Comparison of ENCODE assay signal across 27 cellular contexts in genomic region chr20:2596673-2597279, GRCh38. TPM values are rescaled to one million over a fixed set of nuclear protein-coding genes. Genes with fewer than 3 reads are reported as not detected.
DNase-seq lines count a peak whose midpoint lies in the region; ATAC-seq, FAIRE-seq and TF ChIP-seq lines count a peak whose summit lies in the region.
"Had no signal": no experiment of that assay in that cellular context is flagged by ENCODE, and none has a peak within 500 bp of the region (broad histone marks: within the 10 kb centered on the region; RNA-seq: fewer than 3 reads in every experiment).

No MANE protein-coding gene starts in this region.

- no peak overlapping the region for H3K9ac ChIP-seq in HepG2 (ENCODE audit: insufficient read depth, low read depth, low read length)
- H3K9ac ChIP-seq in endodermal cell (ENCODE audit: extremely low read depth, low read length, poor library complexity, severe bottlenecking), result no peak overlapping the region

- CTCF ChIA-PET in HepG2 (lab: Yijun Ruan, JAX; ENCODE audit: low intra/inter-chr PET ratio, low total read pairs), result no interaction called here
- CTCF ChIA-PET in naive thymus-derived CD4-positive, alpha-beta T cell (lab: Charles Lee), result interaction anchor here (0.7 kb wide), 1 partner anchor 979 kb away, joined by 5 read pairs; no protein-coding TSS in a partner anchor

- TF ChIP-seq EP300 in HepG2 (IDR thresholded peaks at IDR 0.05; ENCODE audit: low read depth in 2 of 2, low read length in 2 of 2) (no peak), HepG2 (CRISPR knock-in tag; IDR thresholded peaks at IDR 0.05; ENCODE audit: borderline replicate concordance) (no peak)

- H3K27ac ChIP-seq in HepG2 (ENCODE audit: extremely low read length, insufficient read depth, low read length), result no peak overlapping the region
- H3K27ac ChIP-seq in right lobe of liver, result no peak overlapping the region
- H3K27ac ChIP-seq in endodermal cell (ENCODE audit: low read depth, low read length), result no peak overlapping the region
- no peak overlapping the region for H3K27ac ChIP-seq in naive thymus-derived CD4-positive, alpha-beta T cell (ENCODE audit: low read depth, low read length)
- H3K27ac ChIP-seq: cardiac muscle cell, neutrophil, upper lobe of left lung had no signal

- WGBS in HepG2 (ENCODE audit: low lambda C conversion rate), result 12% methylated on average over 8 of the region's 8 CpGs
- 50% methylated on average over 7 of the region's 8 CpGs for WGBS in right lobe of liver (ENCODE audit: insufficient coverage, low coverage, low lambda C conversion rate, missing lambda C conversion rate)
- WGBS in endodermal cell (ENCODE audit: insufficient coverage in 1 of 2, insufficient read length in 1 of 2), 2 experiments, result 79 to 83% methylated on average over 7 to 8 of the region's 8 CpGs

- POLR2A ChIA-PET in HepG2 (lab: Yijun Ruan, JAX), result no interaction called here
- POLR2A ChIA-PET in naive thymus-derived CD4-positive, alpha-beta T cell (lab: Charles Lee), result no interaction called here

- FAIRE-seq in HepG2 (lab: Jason Lieb, UNC), result no peak
- FAIRE-seq: GM12878 had no signal

- no peaks in the 10 kb centered on the region for H3K4me1 ChIP-seq in HepG2 (ENCODE audit: insufficient read depth, low read length)
- no peaks in the 10 kb centered on the region for H3K4me1 ChIP-seq in right lobe of liver
- H3K4me1 ChIP-seq in endodermal cell (ENCODE audit: control insufficient read depth, insufficient read depth, low read length), result no peaks in the 10 kb centered on the region
- H3K4me1 ChIP-seq in naive thymus-derived CD4-positive, alpha-beta T cell (ENCODE audit: control insufficient read depth in 2 of 2, insufficient read depth in 2 of 2, low read length in 2 of 2), result no peaks in the 10 kb centered on the region
- H3K4me1 ChIP-seq: upper lobe of left lung had no signal

- TF ChIP-seq CTCF in HepG2 (CRISPR knock-in tag; IDR thresholded peaks at IDR 0.05) (no peak), right lobe of liver (IDR thresholded peaks at IDR 0.05) (no peak), endodermal cell (conservative IDR thresholded peaks at IDR 0.05) (no peak)

- no peaks in the 10 kb centered on the region for H3K36me3 Mint-ChIP-seq in endodermal cell (ENCODE audit: low read depth)
- H3K36me3 Mint-ChIP-seq in naive thymus-derived CD4-positive, alpha-beta T cell, result no peaks in the 10 kb centered on the region

- no peak for ATAC-seq in HepG2
- ATAC-seq in right lobe of liver, result no peak
- ATAC-seq in naive thymus-derived CD4-positive, alpha-beta T cell, result no peak
- no peak for ATAC-seq in GM21723 (IDR thresholded peaks at IDR 0.05; ENCODE audit: unreplicated experiment)
- ATAC-seq: GM12878 had no signal

- no peak overlapping the region for H3K4me3 Mint-ChIP-seq in endodermal cell
- H3K4me3 Mint-ChIP-seq in naive thymus-derived CD4-positive, alpha-beta T cell, result no peak overlapping the region
- H3K4me3 Mint-ChIP-seq: dendritic cell treated with granulocyte-macrophage colony-stimulating factor and Interleukin-4, amounts not matched to agents 40 ng/mL and 50 ng/mL, for 4 days had no signal

- in situ Hi-C loops in HepG2 (cut with HindIII; ENCODE audit: extremely low pct_ligation_motif_present, low pct_unique_long_range_greater_than_20kb), result no loop called here

- H3K4me2 ChIP-seq in HepG2 (ENCODE audit: low read depth, low read length), result no peak overlapping the region

- H4K20me1 ChIP-seq in HepG2 (ENCODE audit: insufficient read depth, low read length), result no peaks in the 10 kb centered on the region

- H3K4me3 ChIP-seq in HepG2 (replicated peaks in 1 of 3; ENCODE audit: insufficient read depth in 1 of 3, low read depth in 2 of 3, low read length in 3 of 3) (no peak overlapping the region), right lobe of liver (no peak overlapping the region), endodermal cell (ENCODE audit: low read length) (no peak overlapping the region)
- no peak overlapping the region for H3K4me3 ChIP-seq in naive thymus-derived CD4-positive, alpha-beta T cell (ENCODE audit: low read length)
- H3K4me3 ChIP-seq: cardiac muscle cell, GM12878, upper lobe of left lung had no signal

- H3K27ac Mint-ChIP-seq in endodermal cell, result peak overlapping the region; percentile 77
- no peak overlapping the region for H3K27ac Mint-ChIP-seq in naive thymus-derived CD4-positive, alpha-beta T cell
- H3K27ac Mint-ChIP-seq: dendritic cell treated with granulocyte-macrophage colony-stimulating factor and Interleukin-4, amounts not matched to agents 40 ng/mL and 50 ng/mL, for 4 days had no signal

- H3K4me1 Mint-ChIP-seq in endodermal cell, result peaks cover 4% of the 10 kb centered on the region
- H3K4me1 Mint-ChIP-seq in naive thymus-derived CD4-positive, alpha-beta T cell, result peaks cover 0 to 4% (median 0%) of the 10 kb centered on the region in 7 donors

- no peak for TF ChIP-seq POLR2A in HepG2 (IDR thresholded peaks at IDR 0.05; ENCODE audit: insufficient read depth in 1 of 2, low read depth in 2 of 2, low read length in 2 of 2)
- no peak for TF ChIP-seq POLR2A in right lobe of liver (IDR thresholded peaks at IDR 0.05)

- H3K27me3 ChIP-seq in HepG2 (ENCODE audit: control insufficient read depth in 1 of 2, insufficient read depth in 2 of 2, low read length in 2 of 2), result peaks cover 0 to 12% of the 10 kb centered on the region in 2 experiments; a peak in 3 of 5 replicates
- H3K27me3 ChIP-seq in right lobe of liver, result no peaks in the 10 kb centered on the region
- no peaks in the 10 kb centered on the region for H3K27me3 ChIP-seq in endodermal cell (ENCODE audit: control insufficient read depth, insufficient read depth, low read length, poor library complexity, severe bottlenecking)
- H3K27me3 ChIP-seq in naive thymus-derived CD4-positive, alpha-beta T cell (ENCODE audit: control insufficient read depth in 2 of 2, insufficient read depth in 2 of 2, low read length in 2 of 2), result no peaks in the 10 kb centered on the region
- H3K27me3 ChIP-seq: cardiac muscle cell, upper lobe of left lung had no signal

- peaks cover 7% of the 10 kb centered on the region for H3K9me3 Mint-ChIP-seq in endodermal cell
- peaks cover 0 to 3% (median 0%) of the 10 kb centered on the region in 11 donors for H3K9me3 Mint-ChIP-seq in naive thymus-derived CD4-positive, alpha-beta T cell
- H3K9me3 Mint-ChIP-seq: dendritic cell treated with granulocyte-macrophage colony-stimulating factor and Interleukin-4, amounts not matched to agents 40 ng/mL and 50 ng/mL, for 4 days had no signal

- intact Hi-C loops in HepG2 (cut with micrococcal nuclease; ENCODE audit: unreplicated experiment), result no loop called here
- intact Hi-C loops in right lobe of liver (cut with DNase I), result no loop called here
- intact Hi-C loops in naive thymus-derived CD4-positive, alpha-beta T cell (cut with micrococcal nuclease), result no loop called here

- no peaks in the 10 kb centered on the region for H3K79me2 ChIP-seq in HepG2 (ENCODE audit: insufficient read depth, low read length)

- H3K9me3 ChIP-seq in HepG2 (ENCODE audit: low read length) (no peaks in the 10 kb centered on the region), right lobe of liver (no peaks in the 10 kb centered on the region), endodermal cell (ENCODE audit: control insufficient read depth, low read length) (no peaks in the 10 kb centered on the region)
- H3K9me3 ChIP-seq in naive thymus-derived CD4-positive, alpha-beta T cell (ENCODE audit: control insufficient read depth in 2 of 3, low read length in 3 of 3), result no peaks in the 10 kb centered on the region
- H3K9me3 ChIP-seq: neutrophil, upper lobe of left lung had no signal

- H2AFZ ChIP-seq in HepG2 (ENCODE audit: low read length), result no peak overlapping the region

- no peak for TF ChIP-seq RAD21 in HepG2 (CRISPR knock-in tag; IDR thresholded peaks at IDR 0.05)

- DNase-seq in HepG2 (ENCODE audit: low spot score) (no peak), right lobe of liver (no peak), NCI-H2171 (lab: John Stamatoyannopoulos, UW) (peak; percentile 5), endodermal cell (peak; percentile 52), 8988T (no peak)
- no peak for DNase-seq in activated CD4-positive, alpha-beta T cell treated with anti-CD3 and anti-CD28 coated beads for 1 hour
- no peak for DNase-seq in naive thymus-derived CD4-positive, alpha-beta T cell
- DNase-seq: activated CD4-positive, alpha-beta T cell treated with anti-CD3 and anti-CD28 coated beads, Interleukin-2, amount 50 U/mL, for 4 hours; activated CD8-positive, alpha-beta memory T cell treated with anti-CD3 and anti-CD28 coated beads, Interleukin-2, amount 50 U/mL, for 4 hours; activated naive CD4-positive, alpha-beta T cell treated with anti-CD3 and anti-CD28 coated beads, Interleukin-2, amount 50 U/mL, for 16 hours; amygdala; COR-L47; H7; head of caudate nucleus; MV-4-11; NCI-H187; NCI-H2227 treated with DMSO at 0.1 percent for 48 hours; NCI-H748 treated with DMSO at 0.1 percent for 48 hours; stimulated activated CD4-positive, alpha-beta T cell treated with anti-CD3 and anti-CD28 coated beads, Interleukin-1b, Interleukin-23, amount 100 ng/mL, for 48 hours; substantia nigra; T-helper 9 cell; upper lobe of left lung had no signal

- BruUV-seq in HepG2 (replicated peaks; lab: Mats Ljungman, UMichigan), result no TSS peak

- peaks cover 10% of the 10 kb centered on the region for H3K27me3 Mint-ChIP-seq in endodermal cell (ENCODE audit: insufficient read depth)
- H3K27me3 Mint-ChIP-seq in naive thymus-derived CD4-positive, alpha-beta T cell, result peaks cover 10 to 30% (median 17%) of the 10 kb centered on the region in 5 donors

- H3K36me3 ChIP-seq in HepG2 (replicated peaks in 1 of 2; ENCODE audit: control insufficient read depth in 1 of 2, insufficient read depth in 2 of 2, low read length in 2 of 2), result no peaks in the 10 kb centered on the region
- H3K36me3 ChIP-seq in right lobe of liver, result no peaks in the 10 kb centered on the region
- H3K36me3 ChIP-seq in endodermal cell (ENCODE audit: control insufficient read depth, insufficient read depth, low read length), result no peaks in the 10 kb centered on the region
- no peaks in the 10 kb centered on the region for H3K36me3 ChIP-seq in naive thymus-derived CD4-positive, alpha-beta T cell (ENCODE audit: control insufficient read depth in 2 of 3, insufficient read depth in 3 of 3, low read length in 3 of 3)
- H3K36me3 ChIP-seq: cardiac muscle cell, neutrophil, upper lobe of left lung had no signal

RNA-seq across cellular contexts. Expression of gene NOP56, which starts 55.7 kb away (rescaled TPM):
- 646 and 1,116 TPM in 2 replicates for total RNA-seq in HepG2 (2016; rRNA removed; fragmentation: Illumina TruSeq; extraction: Trizol)
- 3,280 and 3,642 TPM in 2 replicates for total RNA-seq in HepG2 (2016; cell fraction: cytosol; rRNA removed; fragmentation: Illumina TruSeq; extraction: Trizol; ENCODE audit: low read depth)
- total RNA-seq in HepG2 (2016; cell fraction: insoluble cytoplasmic fraction; rRNA removed; fragmentation: Illumina TruSeq; extraction: Trizol), result 600 and 1,127 TPM in 2 replicates
- 2,832 and 3,011 TPM in 2 replicates for total RNA-seq in HepG2 (2016; cell fraction: membrane; rRNA removed; fragmentation: Illumina TruSeq; extraction: Trizol)
- 1,362 and 1,462 TPM in 2 replicates for total RNA-seq in HepG2 (2016; cell fraction: nucleus; rRNA removed; fragmentation: Illumina TruSeq; extraction: Trizol)
- polyA plus RNA-seq in HepG2 (2011; rRNA removed), result 369 and 374 TPM in 2 replicates
- 207 and 225 TPM in 2 replicates for polyA plus RNA-seq in HepG2 (2011; cell fraction: cytosol; rRNA removed)
- polyA plus RNA-seq in HepG2 (2011; cell fraction: nucleus; rRNA removed), result 1,398 and 1,412 TPM in 2 replicates
- polyA plus RNA-seq in HepG2 (2012), result 352 and 481 TPM in 2 replicates
- polyA plus RNA-seq in HepG2 (2016; cell fraction: cytosol; fragmentation: Illumina TruSeq; extraction: Trizol; ENCODE audit: low read depth), result 3,484 and 3,697 TPM in 2 replicates
- polyA plus RNA-seq in HepG2 (2016; cell fraction: insoluble cytoplasmic fraction; fragmentation: Illumina TruSeq; extraction: Trizol; ENCODE audit: low read depth), result 637 and 642 TPM in 2 replicates
- 2,607 and 2,624 TPM in 2 replicates for polyA plus RNA-seq in HepG2 (2016; cell fraction: membrane; fragmentation: Illumina TruSeq; extraction: Trizol; ENCODE audit: low read depth)
- 3,019 and 3,117 TPM in 2 replicates for polyA plus RNA-seq in HepG2 (2016; cell fraction: nucleus; fragmentation: Illumina TruSeq; extraction: Trizol; ENCODE audit: insufficient read depth, low read depth)
- polyA minus RNA-seq in HepG2 (2011; rRNA and poly(A)+ RNA removed; ENCODE audit: low replicate concordance), result 388 and 403 TPM in 2 replicates
- 134 TPM in 2 replicates for polyA minus RNA-seq in HepG2 (2011; cell fraction: cytosol; rRNA and poly(A)+ RNA removed)
- polyA minus RNA-seq in HepG2 (2011; cell fraction: nucleus; rRNA and poly(A)+ RNA removed), result 938 and 1,127 TPM in 2 replicates
- total RNA-seq in right lobe of liver, result 10 to 100 TPM; 32.7 to 60.9 (median 42.7) TPM
- total RNA-seq in endodermal cell, result 100 to 1,000 TPM; 386 to 432 TPM
- 305 TPM for polyA plus RNA-seq in endodermal cell (2013, experiment 1 of 2)
- 280 TPM for polyA plus RNA-seq in endodermal cell (2013, experiment 2 of 2)
- total RNA-seq in naive thymus-derived CD4-positive, alpha-beta T cell, result 100 to 1,000 TPM; 216 to 375 (median 287) TPM
- polyA plus RNA-seq in naive thymus-derived CD4-positive, alpha-beta T cell, result 100 to 1,000 TPM in 1 of 2 donors, 10 to 100 TPM in 1; 89.0 to 129 TPM

Comparison
In these comparisons a context has a peak if more than half of its experiments do, and no peak if none do; other contexts are left out.
1. DNase-seq: peak in NCI-H2171 (single experiment) and endodermal cell (single experiment); none in HepG2 (single experiment), right lobe of liver (0 of 3), activated CD4-positive, alpha-beta T cell treated with anti-CD3 and anti-CD28 coated beads for 1 hour (single experiment), naive thymus-derived CD4-positive, alpha-beta T cell (0 of 9) and 8988T (single experiment).